ENCODE assay signal across 8 cellular contexts in genomic region chr1:211135342-211135950, GRCh38. TPM values are rescaled to one million over a fixed set of nuclear protein-coding genes. Genes with fewer than 3 reads are reported as not detected.
DNase-seq lines count a peak whose midpoint lies in the region; ATAC-seq and TF ChIP-seq lines count a peak whose summit lies in the region.

No MANE protein-coding gene starts in this region.

- in situ Hi-C loops in mammary epithelial cell (cut with MboI; ENCODE audit: low sequenced_read_pairs in 2 of 2) = loop anchor here (5.0 to 25.0 kb wide), 4 partner anchors 548 to 721 kb away; no protein-coding TSS in a partner anchor

- H3K9me3 ChIP-seq in Caco-2 (no peaks in the 10 kb centered on the region), HCT116 (ENCODE audit: control insufficient read depth in 1 of 2, insufficient read depth in 1 of 2, low read depth in 1 of 2, low read length in 2 of 2) (no peaks in the 10 kb centered on the region), mammary epithelial cell (replicated peaks; ENCODE audit: insufficient read depth, low read length) (no peaks in the 10 kb centered on the region)

- dilution Hi-C loops in mammary epithelial cell (cut with HindIII; ENCODE audit: low sequenced_read_pairs) = no loop called here

- RAD21 ChIA-PET in HCT116 (lab: Charles Lee; ENCODE audit: low non-redundant PET in 1 of 2, low total read pairs in 2 of 2, uncharacterized antibody in 2 of 2, unreplicated experiment in 2 of 2) = interaction anchor here in 1 of 2 experiments (0.8 kb wide), 1 partner anchor 729 kb away, joined by 3 read pairs; no protein-coding TSS in a partner anchor

- H3K27ac Mint-ChIP-seq in Caco-2 (ENCODE audit: unreplicated experiment) = no peak overlapping the region

- H2AFZ ChIP-seq in HCT116 (ENCODE audit: low read depth, low read length, poor library complexity, severe bottlenecking) (peak overlapping the region; percentile 55), mammary epithelial cell (ENCODE audit: low read depth, low read length) (no peak overlapping the region)

- H3K4me3 ChIP-seq in Caco-2 (ENCODE audit: low read depth, low read length) (no peak overlapping the region), HCT116 (replicated peaks in 1 of 2; ENCODE audit: low read depth in 1 of 2, low read length in 2 of 2) (no peak overlapping the region), mammary epithelial cell (replicated peaks in 1 of 3; ENCODE audit: insufficient read depth in 1 of 3, low read depth in 2 of 3, low read length in 3 of 3) (no peak overlapping the region)

- no peaks in the 10 kb centered on the region for H3K4me1 Mint-ChIP-seq in Caco-2 (ENCODE audit: low read depth, unreplicated experiment)

- H3K27me3 Mint-ChIP-seq in Caco-2 (ENCODE audit: insufficient read depth, unreplicated experiment) = peaks cover 28% of the 10 kb centered on the region

- no peaks in the 10 kb centered on the region for H3K9me2 ChIP-seq in HCT116 (ENCODE audit: insufficient read depth)

- POLR2A ChIA-PET in Caco-2 (lab: Charles Lee) (no interaction called here), HCT116 (lab: Charles Lee) (interaction anchor here (0.6 to 1.3 kb wide), 2 partner anchors 125 to 762 kb away, joined by 3 read pairs; no protein-coding TSS in a partner anchor)

- CTCF ChIA-PET in Caco-2 (lab: Charles Lee) (interaction anchor here (0.6 to 2.9 kb wide), 5 partner anchors 84 to 719 kb away, joined by 3 to 17 read pairs (median 3); no protein-coding TSS in a partner anchor), HCT116 (lab: Charles Lee) (interaction anchor here (0.6 to 4.1 kb wide), 15 partner anchors 9 to 729 kb away, joined by 3 to 46 read pairs (median 4); no protein-coding TSS in a partner anchor), mammary epithelial cell (lab: Charles Lee; ENCODE audit: low non-redundant PET) (interaction anchor here (0.6 kb wide), 2 partner anchors 126 to 901 kb away, joined by 6 to 8 read pairs; no protein-coding TSS in a partner anchor)

- H3K9ac ChIP-seq in HCT116 (ENCODE audit: low read length) (no peak overlapping the region), mammary epithelial cell (ENCODE audit: insufficient read depth, low read length) (no peak overlapping the region)

- H3K9me3 Mint-ChIP-seq in Caco-2 (ENCODE audit: unreplicated experiment) = no peaks in the 10 kb centered on the region

- H3K36me3 Mint-ChIP-seq in Caco-2 (ENCODE audit: insufficient read depth, unreplicated experiment) = no peaks in the 10 kb centered on the region

- H3K27me3 ChIP-seq in Caco-2 (replicated peaks; ENCODE audit: control insufficient read depth, insufficient read depth, low read length) (no peaks in the 10 kb centered on the region; the same call in 1 of the 2 replicates), HCT116 (ENCODE audit: insufficient read depth, low read length) (peaks cover 60% of the 10 kb centered on the region), mammary epithelial cell (ENCODE audit: insufficient read depth, low read length) (peaks cover 16% of the 10 kb centered on the region)

- H3K79me2 ChIP-seq in HCT116 (ENCODE audit: insufficient read depth, low read length) (no peaks in the 10 kb centered on the region), mammary epithelial cell (ENCODE audit: insufficient read depth, low read length) (no peaks in the 10 kb centered on the region)

- H4K20me1 ChIP-seq in HCT116 (ENCODE audit: insufficient read depth) = no peaks in the 10 kb centered on the region
- H4K20me1 ChIP-seq in mammary epithelial cell (ENCODE audit: insufficient read depth, low read length) = no peaks in the 10 kb centered on the region

- H3K27ac ChIP-seq in HCT116 (ENCODE audit: low read depth, low read length) (no peak overlapping the region), mammary epithelial cell (ENCODE audit: insufficient read depth, low read depth, low read length) (no peak overlapping the region)

- no peak for TF ChIP-seq POLR2A in HCT116 (IDR thresholded peaks at IDR 0.05; ENCODE audit: borderline replicate concordance, extremely low read depth, insufficient read depth, insufficient read length)

- peak; percentile 84 for TF ChIP-seq RAD21 in HCT116 (IDR thresholded peaks at IDR 0.05; ENCODE audit: low read depth)

- intact Hi-C loops in Caco-2 (cut with micrococcal nuclease; ENCODE audit: unreplicated experiment) (loop anchor here (1.0 to 10.0 kb wide), 3 partner anchors 123 to 687 kb away; no protein-coding TSS in a partner anchor), HCT116 (cut with micrococcal nuclease) (loop anchor here (1.0 to 5.0 kb wide), 5 partner anchors 122 to 728 kb away; partner anchors contain the start of gene RCOR3), mammary epithelial cell (cut with micrococcal nuclease) (loop anchor here (1.0 to 5.0 kb wide), 6 partner anchors 124 to 728 kb away; partner anchors contain the start of gene RCOR3)

- 17% methylated on average over 5 of the region's 5 CpGs for WGBS in mammary epithelial cell (ENCODE audit: low coverage, missing lambda C conversion rate)

- no peaks in the 10 kb centered on the region for H3K36me3 ChIP-seq in Caco-2 (ENCODE audit: control insufficient read depth, insufficient read depth, low read length)
- H3K36me3 ChIP-seq in HCT116 (ENCODE audit: control insufficient read depth in 1 of 2, insufficient read depth in 2 of 2, low read length in 2 of 2) = no peaks in the 10 kb centered on the region
- H3K36me3 ChIP-seq in mammary epithelial cell (ENCODE audit: insufficient read depth, low read length) = no peaks in the 10 kb centered on the region

- peak; percentile 39 for ATAC-seq in HCT116

- H3K4me1 ChIP-seq in Caco-2 (no peaks in the 10 kb centered on the region), HCT116 (ENCODE audit: control insufficient read depth in 1 of 2, insufficient read depth in 2 of 2, low read length in 2 of 2) (peaks cover 0 to 4% of the 10 kb centered on the region in 2 experiments; a peak in 2 of 4 replicates), mammary epithelial cell (ENCODE audit: insufficient read depth, low read length) (peaks cover 9% of the 10 kb centered on the region)

- H3K4me3 Mint-ChIP-seq in Caco-2 (ENCODE audit: unreplicated experiment) = no peak overlapping the region

- TF ChIP-seq CTCF in Caco-2 (IDR thresholded peaks at IDR 0.05; ENCODE audit: insufficient read depth in 1 of 2, low read depth in 1 of 2, low read length in 1 of 2, severe bottlenecking in 1 of 2, unreplicated experiment in 1 of 2) (peak; percentile 64), HCT116 (IDR thresholded peaks at IDR 0.05 in 2 of 3, conservative IDR thresholded peaks at IDR 0.05 in 1 of 3; ENCODE audit: borderline replicate concordance in 1 of 3, insufficient read depth in 1 of 3, low read depth in 2 of 3, low read length in 2 of 3) (peak; percentile 67 to 75 (median 72)), mammary epithelial cell (conservative IDR thresholded peaks at IDR 0.05 in 1 of 2, IDR thresholded peaks at IDR 0.05 in 1 of 2; ENCODE audit: extremely low read depth in 1 of 2, insufficient read depth in 1 of 2, low read depth in 1 of 2, low read length in 2 of 2) (peak; percentile 66 to 81)

- DNase-seq in Caco-2 = peak in 1 of 2 experiments; percentile 42
- peak; percentile 45 for DNase-seq in HCT116 (ENCODE audit: low read depth, low spot score)
- peak; percentile 50 for DNase-seq in NCI-H526 treated with DMSO at 0.1 percent for 48 hours (lab: John Stamatoyannopoulos, UW)
- DNase-seq in mammary epithelial cell = peak; percentile 46
- DNase-seq in left kidney (ENCODE audit: low read depth, low spot score) = peak; percentile 72
- no peak for DNase-seq in NK-92 treated with Interleukin-12 subunit alpha and Interleukin-12 subunit beta, amount 100 ng/mL, for 24 hours (lab: John Stamatoyannopoulos, UW)
- DNase-seq in stimulated activated CD4-positive, alpha-beta T cell treated with anti-CD3 and anti-CD28 coated beads, Interleukin-4, amount 100 ng/mL, for 24 hours = no peak
- DNase-seq in GM19240 (ENCODE audit: insufficient read length, low spot score) = no peak

- H3K4me2 ChIP-seq in HCT116 (ENCODE audit: low read length) (no peak overlapping the region), mammary epithelial cell (ENCODE audit: insufficient read depth, low read depth, low read length) (no peak overlapping the region)

- BruUV-seq in Caco-2 (replicated peaks; lab: Mats Ljungman, UMichigan) (no TSS peak), HCT116 (replicated peaks; lab: Mats Ljungman, UMichigan) (no TSS peak), mammary epithelial cell (replicated peaks; lab: Mats Ljungman, UMichigan) (no TSS peak)

TF ChIP-seq in HCT116, 20 proteins besides CTCF, POLR2A, EP300 and RAD21 (continues in another document):
- no peak for TF ChIP-seq ZFX (IDR thresholded peaks at IDR 0.05)
- TF ChIP-seq CBX3 (IDR thresholded peaks at IDR 0.05; ENCODE audit: low read depth) = no peak
- no peak for TF ChIP-seq CEBPB (IDR thresholded peaks at IDR 0.05; ENCODE audit: low read depth)
- no peak for TF ChIP-seq JUND (IDR thresholded peaks at IDR 0.05)
- TF ChIP-seq MAX (IDR thresholded peaks at IDR 0.05) = no peak
- TF ChIP-seq SP1 (IDR thresholded peaks at IDR 0.05; ENCODE audit: low read depth) = no peak
- TF ChIP-seq EZH2 (IDR thresholded peaks at IDR 0.05) = no peak
- TF ChIP-seq ZNF274 (IDR thresholded peaks at IDR 0.05; ENCODE audit: low read depth, low read length) = no peak
- no peak for TF ChIP-seq ELF1 (IDR thresholded peaks at IDR 0.05; ENCODE audit: borderline replicate concordance, low read depth)
- TF ChIP-seq ZBTB33 (IDR thresholded peaks at IDR 0.05; ENCODE audit: extremely low read depth, insufficient replicate concordance, low read length) = no peak

RNA-seq across cellular contexts. Expression of gene KCNH1, which starts 1.5 kb away (rescaled TPM):
- total RNA-seq in Caco-2 (2022) (0.16 TPM in 1 of 2 replicates, not detected in the other), HCT116 (2021; ENCODE audit: unreplicated experiment) (not detected), mammary epithelial cell (not detected)
- 0.01 and 0.03 TPM in 2 replicates for polyA plus RNA-seq in HCT116 (2012)
- not detected for polyA plus RNA-seq in mammary epithelial cell
- not detected for polyA minus RNA-seq in mammary epithelial cell

Comparison
In these comparisons a context has a peak if more than half of its experiments do, and no peak if none do; other contexts are left out.
1. DNase-seq: peak in HCT116 (single experiment), NCI-H526 treated with DMSO at 0.1 percent for 48 hours (single experiment), mammary epithelial cell (single experiment) and left kidney (single experiment); none in NK-92 treated with Interleukin-12 subunit alpha and Interleukin-12 subunit beta, amount 100 ng/mL, for 24 hours (single experiment), stimulated activated CD4-positive, alpha-beta T cell treated with anti-CD3 and anti-CD28 coated beads, Interleukin-4, amount 100 ng/mL, for 24 hours (single experiment) and GM19240 (single experiment).
2. Peak in every context shown above with its lines, with median percentiles within 50 percentile points of each other: CTCF ChIP-seq.